8 cellular contexts compared by ENCODE assay signal in the genomic region with DNA sequence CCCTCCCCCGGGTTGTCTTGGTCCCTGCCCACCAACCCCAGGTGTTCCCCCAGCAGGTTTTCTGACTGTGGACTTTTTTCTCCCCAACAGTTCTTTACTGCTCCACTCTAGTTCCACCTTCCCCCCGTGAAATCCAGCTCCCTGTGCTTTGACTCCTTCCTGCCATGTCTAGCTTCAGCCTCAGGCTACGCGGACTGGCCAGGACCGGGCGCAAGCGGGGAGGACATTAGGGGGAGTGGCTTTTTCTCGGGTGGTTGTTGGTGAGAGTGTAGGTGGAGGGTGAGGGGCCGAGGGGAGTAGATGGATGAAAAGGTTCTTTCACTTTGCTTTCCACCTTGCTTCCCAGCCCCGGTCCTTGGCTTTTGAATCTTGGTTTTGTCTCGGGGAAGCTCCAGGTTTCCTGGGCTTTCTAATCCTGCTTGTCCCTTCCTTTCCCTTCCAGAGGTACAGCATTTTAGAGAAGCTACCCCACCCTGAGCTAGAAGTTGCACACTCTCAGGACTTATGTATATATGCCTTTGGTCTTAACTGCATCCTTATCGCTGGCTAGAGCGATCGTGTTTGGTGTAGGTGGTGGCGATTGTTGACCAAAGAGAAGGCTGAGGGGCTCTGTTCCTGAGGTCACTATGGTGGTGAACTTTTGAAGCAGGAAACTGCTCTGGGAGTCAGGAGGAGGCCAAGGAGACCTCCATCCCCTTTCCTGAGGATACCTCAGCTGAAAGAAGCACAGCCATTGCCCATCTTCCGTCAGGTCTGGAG. TPM values are rescaled to one million over a fixed set of nuclear protein-coding genes. Genes with fewer than 3 reads are reported as not detected.
DNase-seq lines count a peak whose midpoint lies in the region; ATAC-seq and TF ChIP-seq lines count a peak whose summit lies in the region.

No MANE protein-coding gene starts in this region.

- H3K36me3 ChIP-seq in left ventricle myocardium inferior: peaks cover 23% of the 10 kb centered on the region
- peaks cover 8% of the 10 kb centered on the region for H3K36me3 ChIP-seq in rectal smooth muscle tissue (ENCODE audit: control insufficient read depth, insufficient read depth, low read length)

- TF ChIP-seq CTCF in left ventricle myocardium inferior (IDR thresholded peaks at IDR 0.05; ENCODE audit: borderline replicate concordance): no peak

- H3K27me3 Mint-ChIP-seq in activated T-helper 2 cell treated with anti-CD3 and anti-CD28 coated beads, Interferon-gamma antibody, Interleukin-2, Interleukin-4, amounts not matched to agents 10 μg/mL and 5 μg/mL and 100 μg/mL, durations not matched to agents 14 hours and 24 hours and 36 hours (ENCODE audit: low read depth): no peaks in the 10 kb centered on the region

- DNase-seq in NCI-H345 (lab: John Stamatoyannopoulos, UW): peak; percentile 15
- no peak for DNase-seq in NCI-H345 treated with DMSO at 0.1 percent for 48 hours (lab: John Stamatoyannopoulos, UW; ENCODE audit: unreplicated experiment)
- DNase-seq in activated T-helper 2 cell treated with anti-CD3 and anti-CD28 coated beads, Interferon-gamma antibody, Interleukin-2, Interleukin-4, amounts not matched to agents 10 μg/mL and 5 μg/mL and 100 μg/mL, durations not matched to agents 14 hours and 24 hours and 36 hours (ENCODE audit: low spot score): no peak
- DNase-seq in left ventricle myocardium inferior: no peak

- ATAC-seq in HG03439 (IDR thresholded peaks at IDR 0.05; ENCODE audit: unreplicated experiment): peak; percentile 14
- no peak for ATAC-seq in GM19452 (IDR thresholded peaks at IDR 0.05; ENCODE audit: unreplicated experiment)
- ATAC-seq in GM21367 (IDR thresholded peaks at IDR 0.05; ENCODE audit: unreplicated experiment): no peak

- H3K27ac Mint-ChIP-seq in activated T-helper 2 cell treated with anti-CD3 and anti-CD28 coated beads, Interferon-gamma antibody, Interleukin-2, Interleukin-4, amounts not matched to agents 10 μg/mL and 5 μg/mL and 100 μg/mL, durations not matched to agents 14 hours and 24 hours and 36 hours: peak overlapping the region; percentile 69

- intact Hi-C loops in activated T-helper 2 cell treated with anti-CD3 and anti-CD28 coated beads, Interferon-gamma antibody, Interleukin-2, Interleukin-4, amounts not matched to agents 10 μg/mL and 5 μg/mL and 100 μg/mL, durations not matched to agents 14 hours and 24 hours and 36 hours (cut with micrococcal nuclease): loop anchor here (1.0 to 2.0 kb wide), 3 partner anchors 13 to 69 kb away; partner anchors contain the start of genes DCTN2, DTX3 and MBD6
- intact Hi-C loops in left ventricle myocardium inferior (cut with micrococcal nuclease): no loop called here

- H3K27me3 ChIP-seq in left ventricle myocardium inferior (ENCODE audit: low read depth): peaks cover 18% of the 10 kb centered on the region
- no peaks in the 10 kb centered on the region for H3K27me3 ChIP-seq in rectal smooth muscle tissue (ENCODE audit: control insufficient read depth, insufficient read depth, low read length)

- H3K27ac ChIP-seq in left ventricle myocardium inferior (replicated peaks) (peak overlapping the region; percentile 82), rectal smooth muscle tissue (ENCODE audit: low read depth, low read length) (peak overlapping the region; percentile 67)

- H3K4me1 ChIP-seq in left ventricle myocardium inferior: peaks cover 26% of the 10 kb centered on the region
- H3K4me1 ChIP-seq in rectal smooth muscle tissue (ENCODE audit: control insufficient read depth, insufficient read depth, low read length): peaks cover 7% of the 10 kb centered on the region

- H3K36me3 Mint-ChIP-seq in activated T-helper 2 cell treated with anti-CD3 and anti-CD28 coated beads, Interferon-gamma antibody, Interleukin-2, Interleukin-4, amounts not matched to agents 10 μg/mL and 5 μg/mL and 100 μg/mL, durations not matched to agents 14 hours and 24 hours and 36 hours (ENCODE audit: low read depth): peaks cover 17% of the 10 kb centered on the region

- H3K4me3 ChIP-seq in left ventricle myocardium inferior (peak overlapping the region; percentile 88), rectal smooth muscle tissue (ENCODE audit: low read length) (peak overlapping the region; percentile 97)

- peak overlapping the region; percentile 82 for H3K9ac ChIP-seq in rectal smooth muscle tissue (ENCODE audit: low read length)

- H3K4me3 Mint-ChIP-seq in activated T-helper 2 cell treated with anti-CD3 and anti-CD28 coated beads, Interferon-gamma antibody, Interleukin-2, Interleukin-4, amounts not matched to agents 10 μg/mL and 5 μg/mL and 100 μg/mL, durations not matched to agents 14 hours and 24 hours and 36 hours (ENCODE audit: low read depth): peak overlapping the region; percentile 86

- H3K9me3 Mint-ChIP-seq in activated T-helper 2 cell treated with anti-CD3 and anti-CD28 coated beads, Interferon-gamma antibody, Interleukin-2, Interleukin-4, amounts not matched to agents 10 μg/mL and 5 μg/mL and 100 μg/mL, durations not matched to agents 14 hours and 24 hours and 36 hours: no peaks in the 10 kb centered on the region

- peaks cover 16% of the 10 kb centered on the region for H3K4me1 Mint-ChIP-seq in activated T-helper 2 cell treated with anti-CD3 and anti-CD28 coated beads, Interferon-gamma antibody, Interleukin-2, Interleukin-4, amounts not matched to agents 10 μg/mL and 5 μg/mL and 100 μg/mL, durations not matched to agents 14 hours and 24 hours and 36 hours (ENCODE audit: low read depth)

- no peaks in the 10 kb centered on the region for H3K9me3 ChIP-seq in left ventricle myocardium inferior (replicated peaks)

RNA-seq across cellular contexts. Expression of gene PIP4K2C, which starts 0.8 kb away (rescaled TPM):
- total RNA-seq in activated T-helper 2 cell treated with anti-CD3 and anti-CD28 coated beads, Interferon-gamma antibody, Interleukin-2, Interleukin-4, amounts not matched to agents 10 μg/mL and 5 μg/mL and 100 μg/mL, durations not matched to agents 14 hours and 24 hours and 36 hours: 23.2 and 24.6 TPM in 2 replicates
- total RNA-seq in left ventricle myocardium inferior: 12.3 TPM

RNA-seq across cellular contexts. Expression of gene DTX3, which starts 12.9 kb away (rescaled TPM):
- total RNA-seq in activated T-helper 2 cell treated with anti-CD3 and anti-CD28 coated beads, Interferon-gamma antibody, Interleukin-2, Interleukin-4, amounts not matched to agents 10 μg/mL and 5 μg/mL and 100 μg/mL, durations not matched to agents 14 hours and 24 hours and 36 hours: 17.7 and 21.7 TPM in 2 replicates
- 22.3 TPM for total RNA-seq in left ventricle myocardium inferior

RNA-seq across cellular contexts. Expression of gene ARHGEF25, which starts 19.5 kb away (rescaled TPM):
- total RNA-seq in activated T-helper 2 cell treated with anti-CD3 and anti-CD28 coated beads, Interferon-gamma antibody, Interleukin-2, Interleukin-4, amounts not matched to agents 10 μg/mL and 5 μg/mL and 100 μg/mL, durations not matched to agents 14 hours and 24 hours and 36 hours: 1.9 and 2.3 TPM in 2 replicates
- total RNA-seq in left ventricle myocardium inferior: 9.7 TPM

RNA-seq across cellular contexts. Expression of gene B4GALNT1, which starts 41.3 kb away (rescaled TPM):
- 10.8 and 11.3 TPM in 2 replicates for total RNA-seq in activated T-helper 2 cell treated with anti-CD3 and anti-CD28 coated beads, Interferon-gamma antibody, Interleukin-2, Interleukin-4, amounts not matched to agents 10 μg/mL and 5 μg/mL and 100 μg/mL, durations not matched to agents 14 hours and 24 hours and 36 hours
- 4.7 TPM for total RNA-seq in left ventricle myocardium inferior

RNA-seq across cellular contexts. Expression of gene KIF5A, which starts 41.9 kb away (rescaled TPM):
- total RNA-seq in activated T-helper 2 cell treated with anti-CD3 and anti-CD28 coated beads, Interferon-gamma antibody, Interleukin-2, Interleukin-4, amounts not matched to agents 10 μg/mL and 5 μg/mL and 100 μg/mL, durations not matched to agents 14 hours and 24 hours and 36 hours: 3.0 and 3.4 TPM in 2 replicates
- total RNA-seq in left ventricle myocardium inferior: 0.08 TPM
